In genomic region chr21:40730051-40730760, GRCh38 we compare ENCODE assay signal across 19 cellular contexts.
DNase-seq lines count a peak whose midpoint lies in the region; ATAC-seq and TF ChIP-seq lines count a peak whose summit lies in the region.
"Had no signal": no experiment of that assay in that cellular context is flagged by ENCODE, and none has a peak within 500 bp of the region (broad histone marks: within the 10 kb centered on the region; RNA-seq: fewer than 3 reads in every experiment).

No MANE protein-coding gene starts in this region.

- 92 to 98% methylated on average over 9 to 12 of the region's 12 CpGs for WGBS in endodermal cell (ENCODE audit: insufficient coverage in 1 of 2, insufficient read length in 1 of 2), 2 experiments

- H3K36me3 Mint-ChIP-seq in HFFc6 (ENCODE audit: low read depth) (peaks cover 7% of the 10 kb centered on the region), endodermal cell (ENCODE audit: low read depth) (no peaks in the 10 kb centered on the region)
- H3K36me3 Mint-ChIP-seq in CD8-positive, alpha-beta memory T cell, result no peaks in the 10 kb centered on the region
- H3K36me3 Mint-ChIP-seq: CD4-positive, CD25-positive, alpha-beta regulatory T cell; CD8-positive, alpha-beta T cell had no signal

- H3K27me3 ChIP-seq in BJ (ENCODE audit: control insufficient read depth, insufficient read depth, low read length), result no peaks in the 10 kb centered on the region
- H3K27me3 ChIP-seq in endodermal cell (ENCODE audit: control insufficient read depth, insufficient read depth, low read length, poor library complexity, severe bottlenecking), result no peaks in the 10 kb centered on the region
- H3K27me3 ChIP-seq in CD8-positive, alpha-beta memory T cell (ENCODE audit: insufficient read depth, low read length, poor library complexity, severe bottlenecking), result no peaks in the 10 kb centered on the region
- H3K27me3 ChIP-seq: BE2C had no signal

- H3K4me3 ChIP-seq in BJ (ENCODE audit: low read depth, low read length) (no peak overlapping the region), endodermal cell (ENCODE audit: low read length) (no peak overlapping the region)
- H3K4me3 ChIP-seq in CD8-positive, alpha-beta memory T cell (ENCODE audit: low read length), result no peak overlapping the region
- H3K4me3 ChIP-seq: A549, HAP-1 had no signal

- H3K9me3 ChIP-seq in endodermal cell (ENCODE audit: control insufficient read depth, low read length), result no peaks in the 10 kb centered on the region
- H3K9me3 ChIP-seq in CD8-positive, alpha-beta memory T cell (ENCODE audit: low read length), result no peaks in the 10 kb centered on the region
- H3K9me3 ChIP-seq: A549, BE2C, HAP-1 had no signal

- TF ChIP-seq CTCF in BJ (IDR thresholded peaks at IDR 0.05; ENCODE audit: insufficient read depth, low read depth, low read length) (no peak), HFFc6 (IDR thresholded peaks at IDR 0.05) (no peak), endodermal cell (conservative IDR thresholded peaks at IDR 0.05) (no peak)

- peak overlapping the region; percentile 10 for H3K27ac ChIP-seq in endodermal cell (ENCODE audit: low read depth, low read length)
- H3K27ac ChIP-seq in CD8-positive, alpha-beta memory T cell (ENCODE audit: low read depth, low read length), result no peak overlapping the region
- H3K27ac ChIP-seq: A549, C4-2B had no signal

- no peaks in the 10 kb centered on the region for H3K27me3 Mint-ChIP-seq in HFFc6 (ENCODE audit: insufficient read depth)
- no peaks in the 10 kb centered on the region for H3K27me3 Mint-ChIP-seq in endodermal cell (ENCODE audit: insufficient read depth)
- peaks cover 0 to 5% of the 10 kb centered on the region in 2 donors for H3K27me3 Mint-ChIP-seq in CD8-positive, alpha-beta memory T cell
- H3K27me3 Mint-ChIP-seq: CD4-positive, CD25-positive, alpha-beta regulatory T cell had no signal

- CTCF ChIA-PET in BJ (lab: Yijun Ruan, JAX), result no interaction called here
- CTCF ChIA-PET in CD8-positive, alpha-beta memory T cell (lab: Charles Lee), result no interaction called here

- no peak for ATAC-seq in HG03460 (IDR thresholded peaks at IDR 0.05; ENCODE audit: unreplicated experiment)
- ATAC-seq: A549; CD8-positive, alpha-beta T cell had no signal

- no peak overlapping the region for H3K9ac ChIP-seq in endodermal cell (ENCODE audit: extremely low read depth, low read length, poor library complexity, severe bottlenecking)

- H3K4me1 Mint-ChIP-seq in HFFc6 (ENCODE audit: low read depth), result peaks cover 50% of the 10 kb centered on the region
- H3K4me1 Mint-ChIP-seq in endodermal cell, result peaks cover 8% of the 10 kb centered on the region
- H3K4me1 Mint-ChIP-seq in CD8-positive, alpha-beta memory T cell, result no peaks in the 10 kb centered on the region
- H3K4me1 Mint-ChIP-seq: CD4-positive, CD25-positive, alpha-beta regulatory T cell had no signal

- H3K4me1 ChIP-seq in endodermal cell (ENCODE audit: control insufficient read depth, insufficient read depth, low read length), result no peaks in the 10 kb centered on the region
- no peaks in the 10 kb centered on the region for H3K4me1 ChIP-seq in CD8-positive, alpha-beta memory T cell (ENCODE audit: insufficient read depth, low read length)
- H3K4me1 ChIP-seq: A549, BE2C, HAP-1 had no signal

- H3K9me3 Mint-ChIP-seq in HFFc6, result peaks cover 24% of the 10 kb centered on the region
- H3K9me3 Mint-ChIP-seq in endodermal cell, result no peaks in the 10 kb centered on the region
- H3K9me3 Mint-ChIP-seq in CD8-positive, alpha-beta memory T cell, result peaks cover 0 to 16% (median 2%) of the 10 kb centered on the region in 5 donors
- H3K9me3 Mint-ChIP-seq: CD8-positive, alpha-beta T cell had no signal

- H3K36me3 ChIP-seq in BJ (ENCODE audit: control insufficient read depth, insufficient read depth, low read length) (no peaks in the 10 kb centered on the region), endodermal cell (ENCODE audit: control insufficient read depth, insufficient read depth, low read length) (no peaks in the 10 kb centered on the region)
- no peaks in the 10 kb centered on the region for H3K36me3 ChIP-seq in CD8-positive, alpha-beta memory T cell (ENCODE audit: insufficient read depth, low read length)
- H3K36me3 ChIP-seq: BE2C, HAP-1 had no signal

- H3K27ac Mint-ChIP-seq in HFFc6, result peak overlapping the region; percentile 70
- H3K27ac Mint-ChIP-seq in endodermal cell, result no peak overlapping the region
- H3K27ac Mint-ChIP-seq in CD8-positive, alpha-beta memory T cell, result no peak overlapping the region
- H3K27ac Mint-ChIP-seq: CD4-positive, CD25-positive, alpha-beta regulatory T cell; CD8-positive, alpha-beta T cell had no signal

- H3K4me3 Mint-ChIP-seq in HFFc6 (peak overlapping the region; percentile 52), endodermal cell (no peak overlapping the region)
- H3K4me3 Mint-ChIP-seq in CD8-positive, alpha-beta memory T cell, result no peak overlapping the region
- H3K4me3 Mint-ChIP-seq: CD4-positive, CD25-positive, alpha-beta regulatory T cell; CD8-positive, alpha-beta T cell had no signal

- POLR2A ChIA-PET in BJ (lab: Charles Lee), result no interaction called here
- POLR2A ChIA-PET in CD8-positive, alpha-beta memory T cell (lab: Charles Lee), result no interaction called here

- peak; percentile 56 for DNase-seq in BJ (ENCODE audit: low read depth)
- DNase-seq in HFFc6, result peak; percentile 18
- no peak for DNase-seq in endodermal cell
- DNase-seq in KG1 (lab: John Stamatoyannopoulos, UW), result no peak
- no peak for DNase-seq in CD8-positive, alpha-beta memory T cell
- DNase-seq: 8988T; ACHN; AML-193; BE2C; CD4-positive, CD25-positive, alpha-beta regulatory T cell; CD8-positive, alpha-beta T cell; DMS 273 treated with DMSO at 0.1 percent for 48 hours; DMS79; GF-D8; GOT3 had no signal

Comparison
In these comparisons a context has a peak if more than half of its experiments do, and no peak if none do; other contexts are left out.
1. DNase-seq: peak in BJ (single experiment) and HFFc6 (single experiment); none in endodermal cell (single experiment), KG1 (single experiment) and CD8-positive, alpha-beta memory T cell (0 of 5).